1 cellular context compared by ENCODE assay signal in the genomic region with DNA sequence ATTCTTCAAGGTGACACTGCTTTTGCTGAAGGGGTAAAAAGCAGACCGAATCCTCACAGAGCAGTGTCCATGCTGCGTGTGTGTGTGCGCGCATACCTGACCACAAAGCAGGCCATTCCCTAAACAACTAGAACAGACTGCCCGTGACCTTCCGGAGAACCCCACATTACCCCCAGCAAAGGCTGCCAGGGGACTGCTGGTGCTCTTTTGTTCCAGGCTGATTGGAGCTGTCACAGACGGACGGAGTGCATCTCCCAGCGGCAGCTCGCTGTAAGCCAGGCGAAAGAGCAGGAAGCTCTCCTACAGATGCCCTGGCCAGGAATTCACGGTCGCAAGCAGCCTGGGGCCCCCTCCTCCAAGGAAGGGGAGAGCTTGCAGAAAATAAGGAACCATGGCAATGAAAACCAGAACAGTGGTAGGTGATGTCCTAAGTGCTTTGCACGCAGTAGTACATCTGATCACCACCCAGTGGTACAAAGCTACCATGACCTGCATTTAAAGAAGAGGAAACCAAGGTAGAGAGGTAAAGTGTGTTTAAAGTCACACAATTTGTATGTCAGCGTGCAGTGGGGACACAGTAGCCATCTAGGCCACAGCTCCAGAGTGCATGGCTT.
TF ChIP-seq lines count a peak whose summit lies in the region.

No MANE protein-coding gene starts in this region.

TF ChIP-seq in IMR-90, 13 proteins besides CTCF, POLR2A, EP300 and RAD21:
- no peak for TF ChIP-seq CEBPB (IDR thresholded peaks at IDR 0.05; ENCODE audit: low read depth, low read length)
- TF ChIP-seq NFE2L2 (IDR thresholded peaks at IDR 0.05; ENCODE audit: low read depth, low read length): no peak
- no peak for TF ChIP-seq FOS (IDR thresholded peaks at IDR 0.05; ENCODE audit: low read depth, low read length)
- TF ChIP-seq MAFK (IDR thresholded peaks at IDR 0.05; ENCODE audit: low read depth, low read length): no peak
- TF ChIP-seq, protein P1, sequence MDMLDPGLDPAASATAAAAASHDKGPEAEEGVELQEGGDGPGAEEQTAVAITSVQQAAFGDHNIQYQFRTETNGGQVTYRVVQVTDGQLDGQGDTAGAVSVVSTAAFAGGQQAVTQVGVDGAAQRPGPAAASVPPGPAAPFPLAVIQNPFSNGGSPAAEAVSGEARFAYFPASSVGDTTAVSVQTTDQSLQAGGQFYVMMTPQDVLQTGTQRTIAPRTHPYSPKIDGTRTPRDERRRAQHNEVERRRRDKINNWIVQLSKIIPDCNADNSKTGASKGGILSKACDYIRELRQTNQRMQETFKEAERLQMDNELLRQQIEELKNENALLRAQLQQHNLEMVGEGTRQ (IDR thresholded peaks at IDR 0.05; ENCODE audit: low read depth, low read length): no peak
- TF ChIP-seq RFX5 (IDR thresholded peaks at IDR 0.05; ENCODE audit: low read depth, low read length): no peak
- TF ChIP-seq SMC3 (IDR thresholded peaks at IDR 0.05; ENCODE audit: low read depth, low read length): no peak
- TF ChIP-seq BHLHE40 (IDR thresholded peaks at IDR 0.05; ENCODE audit: low read depth, low read length): no peak
- no peak for TF ChIP-seq ELK1 (IDR thresholded peaks at IDR 0.05; ENCODE audit: borderline replicate concordance, low read depth, low read length)
- no peak for TF ChIP-seq MXI1 (IDR thresholded peaks at IDR 0.05; ENCODE audit: borderline replicate concordance, low read depth, low read length)
- no peak for TF ChIP-seq MAZ (IDR thresholded peaks at IDR 0.05; ENCODE audit: borderline replicate concordance, low read depth, low read length)
- no peak for TF ChIP-seq RCOR1 (IDR thresholded peaks at IDR 0.05; ENCODE audit: insufficient replicate concordance, low read length)
- TF ChIP-seq CHD1 (IDR thresholded peaks at IDR 0.05; ENCODE audit: low read depth, low read length): no peak
